20 cellular contexts compared by ENCODE assay signal in genomic region chr11:45043755-45044475, GRCh38.
DNase-seq lines count a peak whose midpoint lies in the region; ATAC-seq, FAIRE-seq and TF ChIP-seq lines count a peak whose summit lies in the region.
"Had no signal": no experiment of that assay in that cellular context is flagged by ENCODE, and none has a peak within 500 bp of the region (broad histone marks: within the 10 kb centered on the region; RNA-seq: fewer than 3 reads in every experiment).

No MANE protein-coding gene starts in this region.

- H3K4me3 ChIP-seq in K562 (no peak overlapping the region), neutrophil (ENCODE audit: low read depth in 1 of 2, low read length in 1 of 2) (no peak overlapping the region)

- H4K20me1 ChIP-seq in K562 (replicated peaks; ENCODE audit: control insufficient read depth, insufficient read depth, low read length): no peaks in the 10 kb centered on the region

- H3K79me2 ChIP-seq in K562 (ENCODE audit: control insufficient read depth, insufficient read depth, low read length): no peaks in the 10 kb centered on the region

- TF ChIP-seq CTCF in CD14-positive monocyte (IDR thresholded peaks at IDR 0.05) (no peak), K562 (IDR thresholded peaks at IDR 0.05 in 2 of 3, conservative IDR thresholded peaks at IDR 0.05 in 1 of 3; ENCODE audit: insufficient read depth in 2 of 3, low read depth in 1 of 3, low read length in 3 of 3) (no peak), neutrophil (IDR thresholded peaks at IDR 0.05) (no peak)

- POLR2A ChIA-PET in K562 (lab: Yijun Ruan, JAX): no interaction called here

- DNase-seq in CD14-positive monocyte (ENCODE audit: low spot score) (no peak), NCI-H1694 treated with DMSO at 0.1 percent for 48 hours (lab: John Stamatoyannopoulos, UW) (peak; percentile 40), K562 (ENCODE audit: extremely low read depth in 1 of 4, low spot score in 3 of 4) (no peak), MV-4-11 (lab: John Stamatoyannopoulos, UW) (no peak), NCI-H1048 (lab: John Stamatoyannopoulos, UW) (no peak)
- DNase-seq: DMS53, GF-D8, MM.1S, NCI-H1092 treated with DMSO at 0.1 percent for 48 hours, NCI-H146, NCI-H2081 treated with DMSO at 0.1 percent for 48 hours, NCI-H226, NCI-H524 treated with DMSO at 0.1 percent for 48 hours, NCI-H82, T-cell had no signal

- ATAC-seq in K562 (no peak), GM21367 (IDR thresholded peaks at IDR 0.05; ENCODE audit: unreplicated experiment) (no peak)
- ATAC-seq: Panc1, T-cell had no signal

- H3K27me3 Mint-ChIP-seq in CD14-positive monocyte (ENCODE audit: low read depth in 3 of 3): peaks cover 2 to 4% (median 4%) of the 10 kb centered on the region in 3 donors
- H3K27me3 Mint-ChIP-seq: T-cell had no signal

- TF ChIP-seq EP300 in K562 (IDR thresholded peaks at IDR 0.05; ENCODE audit: low read length): no peak

- intact Hi-C loops in CD14-positive monocyte (cut with micrococcal nuclease) (loop anchor here (10.0 kb wide), 1 partner anchor 89 kb away; the partner anchor contains the start of gene TP53I11 (in 2 of the 2)), K562 (cut with micrococcal nuclease) (no loop called here)

- no TSS peak for BruUV-seq in K562 (replicated peaks; lab: Mats Ljungman, UMichigan)

- H3K36me3 ChIP-seq in K562 (ENCODE audit: control insufficient read depth, insufficient read depth, low read length): no peaks in the 10 kb centered on the region
- no peaks in the 10 kb centered on the region for H3K36me3 ChIP-seq in neutrophil

- H3K4me1 Mint-ChIP-seq in CD14-positive monocyte: peaks cover 61% of the 10 kb centered on the region

- WGBS in K562 (ENCODE audit: insufficient coverage, low coverage, missing lambda C conversion rate): 2% methylated on average over 12 of the region's 12 CpGs

- no peak overlapping the region for H3K4me2 ChIP-seq in K562 (ENCODE audit: insufficient read depth, low read length)

- no peaks in the 10 kb centered on the region for H3K36me3 Mint-ChIP-seq in CD14-positive monocyte
- H3K36me3 Mint-ChIP-seq: T-cell had no signal

- H3K4me3 Mint-ChIP-seq in CD14-positive monocyte: peak overlapping the region in 1 of 2 donors; percentile 9
- H3K4me3 Mint-ChIP-seq: T-cell had no signal

- CTCF ChIA-PET in K562 (lab: Yijun Ruan, JAX; ENCODE audit: low intra/inter-chr PET ratio): no interaction called here

- H2AFZ ChIP-seq in K562 (ENCODE audit: low read depth, low read length): no peak overlapping the region

- no peak for TF ChIP-seq POLR2A in K562 (conservative IDR thresholded peaks at IDR 0.05)

- H3K4me1 ChIP-seq in K562 (replicated peaks in 1 of 2; ENCODE audit: control insufficient read depth in 2 of 2, insufficient read depth in 2 of 2, low read length in 2 of 2) (no peaks in the 10 kb centered on the region), neutrophil (ENCODE audit: control insufficient read depth in 1 of 2, insufficient read depth in 1 of 2, low read depth in 1 of 2, low read length in 1 of 2) (peaks cover 38 to 48% of the 10 kb centered on the region in 2 experiments)

- H3K9me1 ChIP-seq in K562 (ENCODE audit: control insufficient read depth, insufficient read depth, low read length): no peaks in the 10 kb centered on the region

- H3K9ac ChIP-seq in K562 (ENCODE audit: insufficient read depth in 1 of 2, low read depth in 2 of 2, low read length in 2 of 2): no peak overlapping the region

- no peak for FAIRE-seq in K562 (lab: Jason Lieb, UNC)
- FAIRE-seq: D721Med had no signal

- in situ Hi-C loops in K562 (cut with MboI): no loop called here

- H3K9me3 ChIP-seq in K562 (replicated peaks; ENCODE audit: control insufficient read depth, insufficient read depth, low read depth, low read length) (no peaks in the 10 kb centered on the region), neutrophil (no peaks in the 10 kb centered on the region)

- H3K27ac ChIP-seq in K562 (ENCODE audit: extremely low read depth, low read depth, low read length): no peak overlapping the region
- peak overlapping the region; percentile 96 for H3K27ac ChIP-seq in neutrophil
- H3K27ac ChIP-seq: C4-2B had no signal

- H3K9me3 Mint-ChIP-seq in CD14-positive monocyte: peaks cover 0 to 5% (median 2%) of the 10 kb centered on the region in 7 donors

- H3K27me3 ChIP-seq in K562 (ENCODE audit: control insufficient read depth in 2 of 2, insufficient read depth in 2 of 2, low read length in 2 of 2): peaks cover 0 to 20% of the 10 kb centered on the region in 2 experiments; a peak in 4 of 5 replicates
- H3K27me3 ChIP-seq in neutrophil: peaks cover 8% of the 10 kb centered on the region

- no peak for TF ChIP-seq RAD21 in K562 (CRISPR knock-in tag; conservative IDR thresholded peaks at IDR 0.05 in 1 of 2, IDR thresholded peaks at IDR 0.05 in 1 of 2)

- peak overlapping the region in 4 of 7 donors; percentile 6 to 95 (median 46) for H3K27ac Mint-ChIP-seq in CD14-positive monocyte
- H3K27ac Mint-ChIP-seq: T-cell had no signal

TF ChIP-seq in K562, 482 proteins besides CTCF, POLR2A, EP300 and RAD21:
- TF ChIP-seq CEBPB (tag; IDR thresholded peaks at IDR 0.05) (no peak), ZKSCAN3 (CRISPR knock-in tag; IDR thresholded peaks at IDR 0.05) (no peak), ZNF449 (CRISPR knock-in tag; IDR thresholded peaks at IDR 0.05) (no peak), ZFP36 (IDR thresholded peaks at IDR 0.05; ENCODE audit: low read depth, low read length, partially characterized antibody) (peak; percentile 53), NR2F6 (CRISPR knock-in tag; IDR thresholded peaks at IDR 0.05) (no peak), HNRNPK (IDR thresholded peaks at IDR 0.05; ENCODE audit: low read depth, low read length, poor library complexity, severe bottlenecking) (no peak), ZFPM2 (CRISPR knock-in tag; IDR thresholded peaks at IDR 0.05) (no peak), ZNF717 (CRISPR knock-in tag; IDR thresholded peaks at IDR 0.05) (no peak), BCOR (IDR thresholded peaks at IDR 0.05) (peak; percentile 63; the same call in 1 of the 2 replicates), NFYB (IDR thresholded peaks at IDR 0.05; ENCODE audit: extremely low read depth, insufficient read length) (no peak), FUS (optimal IDR thresholded peaks at IDR 0.05; ENCODE audit: low read depth, low read length) (no peak), RBM25 (IDR thresholded peaks at IDR 0.05; ENCODE audit: low read depth, low read length, severe bottlenecking) (peak; percentile 72), DPF2 (IDR thresholded peaks at IDR 0.05) (no peak), NEUROD1 (IDR thresholded peaks at IDR 0.05; ENCODE audit: borderline replicate concordance, low read depth, low read length, partially characterized antibody) (no peak), PTTG1 (tag; IDR thresholded peaks at IDR 0.05; ENCODE audit: low read depth) (no peak), SIN3B (IDR thresholded peaks at IDR 0.05; ENCODE audit: low read depth) (no peak), ZNF79 (CRISPR knock-in tag; IDR thresholded peaks at IDR 0.05; ENCODE audit: low read depth) (no peak), KDM5B (IDR thresholded peaks at IDR 0.05; ENCODE audit: insufficient replicate concordance, low read depth, low read length) (no peak)
- TF ChIP-seq, protein P1, sequence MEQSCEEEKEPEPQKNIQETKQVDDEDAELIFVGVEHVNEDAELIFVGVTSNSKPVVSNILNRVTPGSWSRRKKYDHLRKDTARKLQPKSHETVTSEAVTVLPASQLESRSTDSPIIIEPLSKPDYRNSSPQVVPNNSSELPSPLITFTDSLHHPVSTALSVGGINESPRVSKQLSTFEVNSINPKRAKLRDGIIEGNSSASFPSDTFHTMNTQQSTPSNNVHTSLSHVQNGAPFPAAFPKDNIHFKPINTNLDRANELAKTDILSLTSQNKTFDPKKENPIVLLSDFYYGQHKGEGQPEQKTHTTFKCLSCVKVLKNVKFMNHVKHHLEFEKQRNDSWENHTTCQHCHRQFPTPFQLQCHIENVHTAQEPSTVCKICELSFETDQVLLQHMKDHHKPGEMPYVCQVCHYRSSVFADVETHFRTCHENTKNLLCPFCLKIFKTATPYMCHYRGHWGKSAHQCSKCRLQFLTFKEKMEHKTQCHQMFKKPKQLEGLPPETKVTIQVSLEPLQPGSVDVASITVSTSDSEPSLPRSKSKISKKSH (CRISPR knock-in tag; IDR thresholded peaks at IDR 0.05): no peak
